ENCODE assay signal across 8 cellular contexts in the genomic region with DNA sequence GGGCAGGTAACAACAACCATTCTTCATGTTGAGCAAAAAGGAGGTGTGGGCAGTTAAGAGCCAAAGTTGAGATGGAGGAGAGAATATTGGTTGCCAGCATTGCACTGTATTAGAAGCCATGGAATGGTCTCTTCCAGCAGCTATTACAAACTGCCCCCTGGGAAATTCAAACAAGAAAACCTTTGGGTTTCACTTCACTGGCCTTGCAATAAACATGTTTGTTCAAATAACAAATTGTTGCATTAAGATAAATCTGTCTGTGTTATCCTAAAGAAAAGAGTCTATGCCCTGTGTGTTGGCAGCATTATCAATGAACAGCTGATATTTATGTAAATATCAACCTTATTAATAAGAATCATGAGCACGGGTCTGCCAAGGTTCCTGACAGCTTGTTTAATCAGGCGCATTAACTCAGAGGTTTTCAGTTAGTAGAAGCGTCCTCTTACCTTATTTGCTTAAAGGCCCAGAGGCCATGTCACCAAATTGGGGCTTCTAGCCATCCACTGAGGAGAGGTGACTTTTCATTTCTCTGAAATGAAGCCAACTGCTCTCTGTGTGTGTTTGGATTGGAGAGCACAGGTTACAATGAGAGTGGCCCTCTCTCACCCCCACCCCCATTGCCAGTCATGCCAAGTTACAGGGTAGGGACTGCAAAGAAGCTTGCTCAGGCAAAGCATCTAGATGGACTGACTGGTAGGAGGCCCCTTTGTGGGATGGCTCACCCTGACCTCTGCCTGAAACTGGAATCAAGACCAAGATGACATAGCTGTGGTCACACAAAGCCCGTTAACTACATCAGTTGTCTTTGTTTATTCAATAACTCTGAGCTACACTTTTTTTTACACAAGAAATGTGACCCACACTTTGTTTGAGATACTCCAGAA. TPM values are rescaled to one million over a fixed set of nuclear protein-coding genes. Genes with fewer than 3 reads are reported as not detected.
DNase-seq lines count a peak whose midpoint lies in the region; ATAC-seq lines count a peak whose summit lies in the region.

No MANE protein-coding gene starts in this region.

- H3K9me3 ChIP-seq in SJSA1 (replicated peaks) (no peaks in the 10 kb centered on the region), neuronal stem cell (replicated peaks in 1 of 2; ENCODE audit: control insufficient read depth in 2 of 2, insufficient read depth in 1 of 2, low read depth in 1 of 2, low read length in 2 of 2) (no peaks in the 10 kb centered on the region)

- no CpG with 5 or more reads among the region's 4 CpGs for WGBS in neuronal stem cell (ENCODE audit: extremely low coverage in 2 of 2, insufficient read length in 2 of 2, insufficient replicate concordance in 1 of 2), 2 donors

- no peak overlapping the region for H2BK5ac ChIP-seq in neuronal stem cell (ENCODE audit: low read length)

- no peaks in the 10 kb centered on the region for H3K36me3 ChIP-seq in SJSA1
- H3K36me3 ChIP-seq in neuronal stem cell (replicated peaks in 1 of 2; ENCODE audit: control insufficient read depth in 2 of 2, insufficient read depth in 2 of 2, low read length in 2 of 2), result no peaks in the 10 kb centered on the region

- no peak overlapping the region for H2AK5ac ChIP-seq in neuronal stem cell (ENCODE audit: low read depth, low read length)

- H4K91ac ChIP-seq in neuronal stem cell (ENCODE audit: low read depth, low read length, poor library complexity), result no peak overlapping the region

- H3K14ac ChIP-seq in neuronal stem cell (ENCODE audit: low read length), result no peak overlapping the region

- H3K4ac ChIP-seq in neuronal stem cell (ENCODE audit: low read length), result no peak overlapping the region

- no peak overlapping the region for H2BK12ac ChIP-seq in neuronal stem cell (ENCODE audit: low read length)

- H4K8ac ChIP-seq in neuronal stem cell (ENCODE audit: low read depth, low read length), result no peak overlapping the region

- H3K27me3 ChIP-seq in SJSA1 (replicated peaks) (no peaks in the 10 kb centered on the region), neuronal stem cell (ENCODE audit: control insufficient read depth in 3 of 3, insufficient read depth in 3 of 3, low read depth in 1 of 3, low read length in 3 of 3) (no peaks in the 10 kb centered on the region)

- no peak overlapping the region for H3K4me2 ChIP-seq in neuronal stem cell (ENCODE audit: insufficient read depth, low read length, poor library complexity, severe bottlenecking)

- H3K4me1 ChIP-seq in SJSA1 (replicated peaks) (peaks cover 59% of the 10 kb centered on the region), neuronal stem cell (ENCODE audit: control insufficient read depth in 2 of 2, insufficient read depth in 1 of 2, low read depth in 1 of 2, low read length in 2 of 2) (peaks cover 0 to 5% of the 10 kb centered on the region in 2 donors)

- no peak overlapping the region for H2BK120ac ChIP-seq in neuronal stem cell (ENCODE audit: low read depth, low read length)

- H2AFZ ChIP-seq in neuronal stem cell (ENCODE audit: low read length), result no peak overlapping the region

- no peaks in the 10 kb centered on the region for H3K79me1 ChIP-seq in neuronal stem cell (ENCODE audit: low read depth, low read length)

- no peak overlapping the region for H2BK15ac ChIP-seq in neuronal stem cell (ENCODE audit: low read length)

- H3K27ac ChIP-seq in SJSA1, result peak overlapping the region; percentile 28; the same call in 1 of the 2 replicates
- H3K27ac ChIP-seq in neuronal stem cell (replicated peaks; ENCODE audit: low read length), result no peak overlapping the region
- no peak overlapping the region for H3K27ac ChIP-seq in caudate nucleus (ENCODE audit: low read depth, low read length)

- H3K9ac ChIP-seq in neuronal stem cell (ENCODE audit: low read depth, low read length, poor library complexity), result no peak overlapping the region

- H3K23ac ChIP-seq in neuronal stem cell (ENCODE audit: low read depth, low read length, poor library complexity), result no peak overlapping the region

- H3K18ac ChIP-seq in neuronal stem cell (ENCODE audit: low read length), result peak overlapping the region; percentile 33

- peak; percentile 54 for DNase-seq in DMS79 (lab: John Stamatoyannopoulos, UW)
- DNase-seq in SJSA1 (ENCODE audit: low read depth in 1 of 2, low spot score in 2 of 2), result peak; percentile 71 to 78
- DNase-seq in neuronal stem cell (ENCODE audit: low spot score), result no peak
- no peak for DNase-seq in NCI-H345 treated with DMSO at 0.1 percent for 48 hours (lab: John Stamatoyannopoulos, UW; ENCODE audit: unreplicated experiment)
- DNase-seq in stimulated activated CD4-positive, alpha-beta T cell treated with anti-CD3 and anti-CD28 coated beads, Interleukin-4, amount 100 ng/mL, for 1 hour, result no peak
- no peak for DNase-seq in caudate nucleus (lab: John Stamatoyannopoulos, UW)

- H3K4me3 ChIP-seq in SJSA1 (no peak overlapping the region), neuronal stem cell (ENCODE audit: low read length in 2 of 2) (no peak overlapping the region)

- peak; percentile 78 for ATAC-seq in GM19372 (IDR thresholded peaks at IDR 0.05; ENCODE audit: low read depth, unreplicated experiment)
- ATAC-seq in HG03342 (IDR thresholded peaks at IDR 0.05; ENCODE audit: unreplicated experiment), result peak; percentile 84

RNA-seq across cellular contexts. Expression of a gene that starts 10.5 kb away (rescaled TPM):
- 17.4 and 27.0 TPM in 2 replicates for total RNA-seq in SJSA1 (2014; rRNA removed; shearing (Covaris generic))
- polyA plus RNA-seq in neuronal stem cell (2013, experiment 1 of 2), result 2.2 TPM
- polyA plus RNA-seq in neuronal stem cell (2013, experiment 2 of 2), result 1.7 TPM

Comparison
In these comparisons a context has a peak if more than half of its experiments do, and no peak if none do; other contexts are left out.
1. DNase-seq: peak in DMS79 (single experiment) and SJSA1 (2 of 2); none in neuronal stem cell (single experiment), NCI-H345 treated with DMSO at 0.1 percent for 48 hours (single experiment), stimulated activated CD4-positive, alpha-beta T cell treated with anti-CD3 and anti-CD28 coated beads, Interleukin-4, amount 100 ng/mL, for 1 hour (single experiment) and caudate nucleus (0 of 61).